In the genomic region with DNA sequence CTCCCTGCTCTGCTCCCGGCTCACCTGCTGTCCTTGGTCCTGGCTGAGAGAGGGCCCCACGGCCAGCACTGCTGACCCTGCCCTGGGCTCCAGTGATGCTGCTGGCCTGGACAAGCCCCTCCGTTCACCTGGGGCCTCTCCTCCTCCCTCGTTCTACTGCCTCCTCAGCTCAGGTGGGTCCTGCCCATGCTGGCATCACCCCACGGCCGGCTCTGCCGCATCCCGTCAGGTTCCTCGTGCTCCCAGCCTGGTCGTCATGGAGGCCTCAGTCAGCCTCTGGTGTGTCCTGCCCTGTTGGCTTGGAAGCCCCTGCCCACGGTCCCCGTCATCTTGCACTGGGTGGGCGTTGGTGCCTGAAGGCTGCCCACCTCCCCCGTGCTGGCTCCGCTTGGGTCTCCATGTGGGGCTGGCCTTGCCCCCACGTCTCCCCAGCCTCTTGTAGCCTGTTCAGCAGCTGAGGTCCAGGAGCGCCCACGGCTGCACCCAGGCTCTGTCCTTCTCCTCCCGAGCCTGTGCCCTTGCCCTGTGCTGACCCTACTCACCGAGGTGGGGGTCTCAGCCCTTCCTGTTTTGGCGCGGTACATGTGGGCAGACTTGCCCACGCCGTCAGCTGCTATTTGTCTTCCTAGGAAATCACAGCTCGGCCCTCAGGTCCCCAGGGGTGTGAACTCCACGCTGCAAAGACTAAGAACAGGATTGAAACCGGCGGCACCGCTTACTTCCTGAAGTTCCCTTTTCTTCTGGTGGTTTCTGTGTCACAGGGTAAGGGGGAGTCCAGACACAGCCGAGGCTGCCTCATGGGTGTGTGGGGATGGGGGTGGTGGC, we compare ENCODE assay signal across 22 cellular contexts.
DNase-seq lines count a peak whose midpoint lies in the region; ATAC-seq, FAIRE-seq and TF ChIP-seq lines count a peak whose summit lies in the region.
"Had no signal": no experiment of that assay in that cellular context is flagged by ENCODE, and none has a peak within 500 bp of the region (broad histone marks: within the 10 kb centered on the region; RNA-seq: fewer than 3 reads in every experiment).

No MANE protein-coding gene starts in this region.

- WGBS in HepG2 (ENCODE audit: low lambda C conversion rate) = 0% methylated on average over 4 of the region's 30 CpGs
- WGBS in right lobe of liver (ENCODE audit: insufficient coverage, low coverage, low lambda C conversion rate, missing lambda C conversion rate) = 58% methylated on average over 7 of the region's 30 CpGs

- H3K4me3 ChIP-seq in HepG2 (replicated peaks in 1 of 3; ENCODE audit: insufficient read depth in 1 of 3, low read depth in 2 of 3, low read length in 3 of 3) (no peak overlapping the region), right lobe of liver (no peak overlapping the region), kidney (ENCODE audit: low read length in 2 of 2) (no peak overlapping the region)
- H3K4me3 ChIP-seq: body of pancreas, coronary artery, hepatocyte, SK-N-MC, upper lobe of right lung had no signal

- TF ChIP-seq CTCF in HepG2 (CRISPR knock-in tag; IDR thresholded peaks at IDR 0.05) = no peak
- no peak for TF ChIP-seq CTCF in right lobe of liver (IDR thresholded peaks at IDR 0.05)
- TF ChIP-seq CTCF in kidney (IDR thresholded peaks at IDR 0.05; ENCODE audit: borderline replicate concordance, extremely low read depth, insufficient read depth) = no peak

- H2AFZ ChIP-seq in HepG2 (ENCODE audit: low read length) = no peak overlapping the region
- H2AFZ ChIP-seq: hepatocyte had no signal

- no peaks in the 10 kb centered on the region for H3K27me3 Mint-ChIP-seq in stimulated activated naive CD8-positive, alpha-beta T cell treated with anti-CD3 and anti-CD28 coated beads, Interleukin-15, Interleukin-2, amounts not matched to agents 100 ng/mL and 50 ng/mL, for 24 hours
- H3K27me3 Mint-ChIP-seq: activated naive CD4-positive, alpha-beta T cell treated with anti-CD3 and anti-CD28 coated beads, Interleukin-2, amount 10 ng/mL, durations not matched to agents 7 days and 5 days had no signal

- ATAC-seq in HepG2 (peak; percentile 42; the same call in 2 of the 3 replicates), right lobe of liver (no peak), HG03565 (IDR thresholded peaks at IDR 0.05; ENCODE audit: unreplicated experiment) (peak; percentile 56), HG02938 (IDR thresholded peaks at IDR 0.05; ENCODE audit: unreplicated experiment) (no peak)
- ATAC-seq: body of pancreas had no signal

- FAIRE-seq in HepG2 (lab: Jason Lieb, UNC) (no peak), kidney (lab: Jason Lieb, UNC) (no peak)

- no peak for TF ChIP-seq RAD21 in HepG2 (CRISPR knock-in tag; IDR thresholded peaks at IDR 0.05)

- H3K9ac ChIP-seq in HepG2 (ENCODE audit: insufficient read depth, low read depth, low read length) (no peak overlapping the region), kidney (ENCODE audit: low read length in 2 of 2) (no peak overlapping the region)

- no peak overlapping the region for H3K4me2 ChIP-seq in HepG2 (ENCODE audit: low read depth, low read length)
- H3K4me2 ChIP-seq: hepatocyte had no signal

- no peaks in the 10 kb centered on the region for H3K36me3 Mint-ChIP-seq in stimulated activated naive CD8-positive, alpha-beta T cell treated with anti-CD3 and anti-CD28 coated beads, Interleukin-15, Interleukin-2, amounts not matched to agents 100 ng/mL and 50 ng/mL, for 24 hours (ENCODE audit: low read depth)
- H3K36me3 Mint-ChIP-seq: activated naive CD4-positive, alpha-beta T cell treated with anti-CD3 and anti-CD28 coated beads, Interleukin-2, amount 10 ng/mL, durations not matched to agents 7 days and 5 days had no signal

- no peaks in the 10 kb centered on the region for H3K9me3 Mint-ChIP-seq in stimulated activated naive CD8-positive, alpha-beta T cell treated with anti-CD3 and anti-CD28 coated beads, Interleukin-15, Interleukin-2, amounts not matched to agents 100 ng/mL and 50 ng/mL, for 24 hours
- H3K9me3 Mint-ChIP-seq: neural crest cell had no signal

- in situ Hi-C loops in HepG2 (cut with HindIII; ENCODE audit: extremely low pct_ligation_motif_present, low pct_unique_long_range_greater_than_20kb) = no loop called here

- no TSS peak for BruUV-seq in HepG2 (replicated peaks; lab: Mats Ljungman, UMichigan)

- no peaks in the 10 kb centered on the region for H3K4me1 ChIP-seq in HepG2 (ENCODE audit: insufficient read depth, low read length)
- peaks cover 0 to 3% (median 0%) of the 10 kb centered on the region in 4 donors for H3K4me1 ChIP-seq in right lobe of liver
- no peaks in the 10 kb centered on the region for H3K4me1 ChIP-seq in kidney (ENCODE audit: control insufficient read depth in 1 of 2, insufficient read depth in 1 of 2, low read depth in 1 of 2, low read length in 2 of 2)
- H3K4me1 ChIP-seq: body of pancreas, upper lobe of right lung had no signal

- intact Hi-C loops in HepG2 (cut with micrococcal nuclease; ENCODE audit: unreplicated experiment) (no loop called here), right lobe of liver (cut with DNase I) (no loop called here), kidney (cut with DNase I) (no loop called here)

- H3K36me3 ChIP-seq in HepG2 (replicated peaks in 1 of 2; ENCODE audit: control insufficient read depth in 1 of 2, insufficient read depth in 2 of 2, low read length in 2 of 2) (no peaks in the 10 kb centered on the region), right lobe of liver (no peaks in the 10 kb centered on the region), kidney (ENCODE audit: control insufficient read depth in 1 of 2, insufficient read depth in 2 of 2, low read length in 2 of 2) (no peaks in the 10 kb centered on the region)
- H3K36me3 ChIP-seq: upper lobe of right lung had no signal

- POLR2A ChIA-PET in HepG2 (lab: Yijun Ruan, JAX) = no interaction called here

- peaks cover 5 to 8% of the 10 kb centered on the region in 2 experiments; a peak in 4 of 5 replicates for H3K27me3 ChIP-seq in HepG2 (ENCODE audit: control insufficient read depth in 1 of 2, insufficient read depth in 2 of 2, low read length in 2 of 2)
- no peaks in the 10 kb centered on the region for H3K27me3 ChIP-seq in right lobe of liver
- H3K27me3 ChIP-seq: body of pancreas, hepatocyte, upper lobe of right lung had no signal

- no peak for TF ChIP-seq POLR2A in HepG2 (IDR thresholded peaks at IDR 0.05; ENCODE audit: insufficient read depth in 1 of 2, low read depth in 2 of 2, low read length in 2 of 2)
- no peak for TF ChIP-seq POLR2A in right lobe of liver (IDR thresholded peaks at IDR 0.05)

- H3K79me2 ChIP-seq in HepG2 (ENCODE audit: insufficient read depth, low read length) = no peaks in the 10 kb centered on the region
- H3K79me2 ChIP-seq: hepatocyte had no signal

- peak overlapping the region; percentile 26 for H3K27ac Mint-ChIP-seq in stimulated activated naive CD8-positive, alpha-beta T cell treated with anti-CD3 and anti-CD28 coated beads, Interleukin-15, Interleukin-2, amounts not matched to agents 100 ng/mL and 50 ng/mL, for 24 hours
- H3K27ac Mint-ChIP-seq: activated naive CD4-positive, alpha-beta T cell treated with anti-CD3 and anti-CD28 coated beads, Interleukin-2, amount 10 ng/mL, durations not matched to agents 7 days and 5 days had no signal

- CTCF ChIA-PET in HepG2 (lab: Yijun Ruan, JAX; ENCODE audit: low intra/inter-chr PET ratio, low total read pairs) = no interaction called here

- no peak for TF ChIP-seq EP300 in HepG2 (IDR thresholded peaks at IDR 0.05; ENCODE audit: low read depth in 2 of 2, low read length in 2 of 2)
- TF ChIP-seq EP300 in HepG2 (CRISPR knock-in tag; IDR thresholded peaks at IDR 0.05; ENCODE audit: borderline replicate concordance) = no peak

- no peak for DNase-seq in HepG2 (ENCODE audit: low spot score)
- no peak for DNase-seq in right lobe of liver
- peak; percentile 57 for DNase-seq in kidney
- no peak for DNase-seq in AG08396 (ENCODE audit: low spot score)
- DNase-seq in effector CD8-positive, alpha-beta T cell (lab: John Stamatoyannopoulos, UW) = no peak
- DNase-seq: activated naive CD4-positive, alpha-beta T cell treated with anti-CD3 and anti-CD28 coated beads, Interleukin-2, amount 10 ng/mL, durations not matched to agents 7 days and 5 days; foreskin fibroblast; islet precursor cell; mesendoderm; NCI-H1436; NCI-H2171 treated with DMSO at 0.1 percent for 48 hours; stimulated activated naive CD4-positive, alpha-beta T cell; T1000; upper lobe of right lung had no signal

- H4K20me1 ChIP-seq in HepG2 (ENCODE audit: insufficient read depth, low read length) = no peaks in the 10 kb centered on the region

- H3K27ac ChIP-seq in HepG2 (ENCODE audit: extremely low read length, insufficient read depth, low read length) (no peak overlapping the region), right lobe of liver (no peak overlapping the region), kidney (ENCODE audit: low read depth in 2 of 2, low read length in 2 of 2) (no peak overlapping the region)
- H3K27ac ChIP-seq: coronary artery, hepatocyte, SK-N-MC, upper lobe of right lung had no signal

- H3K4me3 Mint-ChIP-seq in stimulated activated naive CD8-positive, alpha-beta T cell treated with anti-CD3 and anti-CD28 coated beads, Interleukin-15, Interleukin-2, amounts not matched to agents 100 ng/mL and 50 ng/mL, for 24 hours = peak overlapping the region; percentile 45
- H3K4me3 Mint-ChIP-seq: activated naive CD4-positive, alpha-beta T cell treated with anti-CD3 and anti-CD28 coated beads, Interleukin-2, amount 10 ng/mL, durations not matched to agents 7 days and 5 days; neural crest cell had no signal

- peaks cover 9% of the 10 kb centered on the region for H3K4me1 Mint-ChIP-seq in stimulated activated naive CD8-positive, alpha-beta T cell treated with anti-CD3 and anti-CD28 coated beads, Interleukin-15, Interleukin-2, amounts not matched to agents 100 ng/mL and 50 ng/mL, for 24 hours (ENCODE audit: low read depth)
- H3K4me1 Mint-ChIP-seq: activated naive CD4-positive, alpha-beta T cell treated with anti-CD3 and anti-CD28 coated beads, Interleukin-2, amount 10 ng/mL, durations not matched to agents 7 days and 5 days; neural crest cell had no signal

- peaks cover 12% of the 10 kb centered on the region for H3K9me3 ChIP-seq in HepG2 (ENCODE audit: low read length)
- no peaks in the 10 kb centered on the region for H3K9me3 ChIP-seq in right lobe of liver
- peaks cover 0 to 4% of the 10 kb centered on the region in 2 donors for H3K9me3 ChIP-seq in kidney (ENCODE audit: control insufficient read depth in 1 of 2, low read length in 2 of 2)
- H3K9me3 ChIP-seq: body of pancreas, upper lobe of right lung had no signal

TF ChIP-seq in HepG2, 621 proteins besides CTCF, POLR2A, EP300 and RAD21 (continues in another document):
- no peak for TF ChIP-seq ZNF10 (CRISPR knock-in tag; IDR thresholded peaks at IDR 0.05; ENCODE audit: borderline replicate concordance, low read depth)
- TF ChIP-seq ZMYM4 (CRISPR knock-in tag; IDR thresholded peaks at IDR 0.05) = no peak

Comparison
In these comparisons a context has a peak if more than half of its experiments do, and no peak if none do; other contexts are left out.
1. ATAC-seq: peak in HepG2 (single experiment) and HG03565 (single experiment); none in right lobe of liver (0 of 4) and HG02938 (single experiment).